In the genomic region with DNA sequence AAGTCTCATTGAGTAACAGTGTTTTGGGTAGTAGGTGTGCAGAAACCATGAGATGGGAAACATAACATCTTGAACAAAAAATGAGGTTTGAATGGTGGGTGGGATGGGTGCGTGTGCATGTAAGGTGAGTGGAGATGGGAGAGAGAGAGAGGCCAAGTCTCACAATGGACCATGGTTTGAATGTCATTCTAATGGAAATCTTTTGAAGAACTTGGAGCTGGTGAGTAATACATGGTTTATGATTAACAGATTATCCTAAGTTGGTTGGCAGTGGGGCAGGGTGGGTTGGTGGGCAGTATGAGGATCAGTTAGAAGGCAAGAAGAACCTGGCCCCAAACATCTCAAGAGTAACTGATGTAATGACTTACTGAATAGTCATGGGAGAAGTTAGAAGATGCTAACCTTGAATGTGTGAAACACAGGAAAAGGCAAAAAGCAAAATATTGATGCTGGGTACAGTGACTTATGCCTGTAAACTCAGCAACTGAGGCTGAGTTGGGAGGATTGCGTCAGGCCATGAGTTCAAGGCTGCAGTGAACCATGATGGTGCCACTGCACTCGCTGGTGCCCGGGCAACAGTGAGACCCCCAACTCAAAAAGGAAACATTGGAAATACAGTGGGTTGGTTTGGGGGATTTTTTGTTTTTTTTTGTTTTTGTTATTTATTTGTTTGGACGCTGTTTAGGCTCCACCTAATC, we compare ENCODE assay signal across 21 cellular contexts. TPM values are rescaled to one million over a fixed set of nuclear protein-coding genes. Genes with fewer than 3 reads are reported as not detected.
A peak's percentile ranks its signal among the peaks of the same experiment; 100 is the strongest.
DNase-seq lines count a peak whose midpoint lies in the region; ATAC-seq and TF ChIP-seq lines count a peak whose summit lies in the region.
"Had no signal": no experiment of that assay in that cellular context is flagged by ENCODE, and none has a peak within 500 bp of the region (broad histone marks: within the 10 kb centered on the region; RNA-seq: fewer than 3 reads in every experiment).

No MANE protein-coding gene starts in this region.

- H3K4me3 Mint-ChIP-seq in activated naive CD4-positive, alpha-beta T cell treated with anti-CD3 and anti-CD28 coated beads, Interleukin-2, amount 10 ng/mL, durations not matched to agents 7 days and 5 days: no peak overlapping the region
- no peak overlapping the region for H3K4me3 Mint-ChIP-seq in stimulated activated naive CD8-positive, alpha-beta T cell treated with anti-CD3 and anti-CD28 coated beads, Interleukin-15, Interleukin-2, amounts not matched to agents 100 ng/mL and 50 ng/mL, for 24 hours

- no peak overlapping the region for H3K14ac ChIP-seq in IMR-90 (replicated peaks; ENCODE audit: low read depth, low read length)

- H4K5ac ChIP-seq in IMR-90 (ENCODE audit: low read depth, low read length): no peak overlapping the region

- H3K56ac ChIP-seq in IMR-90 (ENCODE audit: extremely low read depth, insufficient read depth, low read length): no peak overlapping the region

- no peak overlapping the region for H2BK20ac ChIP-seq in IMR-90 (ENCODE audit: low read depth, low read length)

- BruUV-seq in IMR-90 (replicated peaks; lab: Mats Ljungman, UMichigan): no TSS peak

- peaks cover 2% of the 10 kb centered on the region; the same call in 1 of the 2 replicates for H3K9me1 ChIP-seq in IMR-90 (ENCODE audit: insufficient read depth, low read length)

- H3K4me2 ChIP-seq in IMR-90 (ENCODE audit: low read depth, low read length): no peak overlapping the region

- no peaks in the 10 kb centered on the region for H3K27me3 Mint-ChIP-seq in activated naive CD4-positive, alpha-beta T cell treated with anti-CD3 and anti-CD28 coated beads, Interleukin-2, amount 10 ng/mL, durations not matched to agents 7 days and 5 days
- no peaks in the 10 kb centered on the region for H3K27me3 Mint-ChIP-seq in stimulated activated naive CD8-positive, alpha-beta T cell treated with anti-CD3 and anti-CD28 coated beads, Interleukin-15, Interleukin-2, amounts not matched to agents 100 ng/mL and 50 ng/mL, for 24 hours

- H3K36me3 ChIP-seq in IMR-90 (ENCODE audit: control insufficient read depth, insufficient read depth, low read length): peaks cover 21% of the 10 kb centered on the region

- in situ Hi-C loops in IMR-90 (cut with MboI; ENCODE audit: low sequenced_read_pairs): no loop called here

- 100% methylated on average over 2 of the region's 5 CpGs for WGBS in IMR-90 (ENCODE audit: extremely low coverage in 2 of 2, insufficient read length in 1 of 2), 2 experiments
- 98% methylated on average over 5 of the region's 5 CpGs for whole genome bisulfite sequencing in right cardiac atrium

- H3K27me3 ChIP-seq in IMR-90 (ENCODE audit: control insufficient read depth, insufficient read depth, low read length): no peaks in the 10 kb centered on the region
- no peaks in the 10 kb centered on the region for H3K27me3 ChIP-seq in right cardiac atrium (ENCODE audit: control insufficient read depth, insufficient read depth)
- H3K27me3 ChIP-seq: gastroesophageal sphincter, vagina had no signal

- H2AK5ac ChIP-seq in IMR-90 (ENCODE audit: low read depth, low read length): no peak overlapping the region

- H2AFZ ChIP-seq in IMR-90 (replicated peaks; ENCODE audit: low read length, poor library complexity): no peak overlapping the region
- H2AFZ ChIP-seq: GM23248 had no signal

- CTCF ChIA-PET in activated naive CD4-positive, alpha-beta T cell treated with anti-CD3 and anti-CD28 coated beads, Interleukin-2, amount 10 ng/mL, durations not matched to agents 7 days and 5 days (lab: Charles Lee): no interaction called here
- CTCF ChIA-PET in IMR-90 (lab: Yijun Ruan, JAX): no interaction called here

- no peak overlapping the region for H2AK9ac ChIP-seq in IMR-90 (replicated peaks; ENCODE audit: low read depth, low read length, poor library complexity)

- H3K4me3 ChIP-seq in IMR-90 (ENCODE audit: insufficient read depth, low read depth, low read length): no peak overlapping the region
- H3K4me3 ChIP-seq in right cardiac atrium (ENCODE audit: low read length): no peak overlapping the region
- H3K4me3 ChIP-seq: gastroesophageal sphincter, GM23248, psoas muscle, vagina had no signal

- no peak overlapping the region for H3K27ac ChIP-seq in IMR-90 (ENCODE audit: insufficient read depth, low read length)
- H3K27ac ChIP-seq in right cardiac atrium (ENCODE audit: low read length): no peak overlapping the region
- H3K27ac ChIP-seq: gastroesophageal sphincter, GM23248, psoas muscle, vagina had no signal

- no peak overlapping the region for H2BK120ac ChIP-seq in IMR-90 (ENCODE audit: low read depth, low read length)

- no peaks in the 10 kb centered on the region for H3K9me3 Mint-ChIP-seq in activated naive CD4-positive, alpha-beta T cell treated with anti-CD3 and anti-CD28 coated beads, Interleukin-2, amount 10 ng/mL, durations not matched to agents 7 days and 5 days
- no peaks in the 10 kb centered on the region for H3K9me3 Mint-ChIP-seq in stimulated activated naive CD8-positive, alpha-beta T cell treated with anti-CD3 and anti-CD28 coated beads, Interleukin-15, Interleukin-2, amounts not matched to agents 100 ng/mL and 50 ng/mL, for 24 hours

- TF ChIP-seq CTCF in IMR-90 (conservative IDR thresholded peaks at IDR 0.05; ENCODE audit: low read depth, low read length): no peak

- TF ChIP-seq POLR2A in IMR-90 (IDR thresholded peaks at IDR 0.05; ENCODE audit: low read depth, low read length): no peak

- ATAC-seq in IMR-90 (ENCODE audit: low read depth) (no peak), esophagus mucosa (peak; percentile 13), GM21576 (IDR thresholded peaks at IDR 0.05; ENCODE audit: unreplicated experiment) (no peak), right cardiac atrium (no peak)
- ATAC-seq: gastroesophageal sphincter, psoas muscle had no signal

- intact Hi-C loops in IMR-90 (cut with micrococcal nuclease) (no loop called here), right cardiac atrium (cut with DNase I) (no loop called here)

- no peak overlapping the region for H3K18ac ChIP-seq in IMR-90 (ENCODE audit: low read depth, low read length)

- peak overlapping the region; percentile 53 for H3K27ac Mint-ChIP-seq in activated naive CD4-positive, alpha-beta T cell treated with anti-CD3 and anti-CD28 coated beads, Interleukin-2, amount 10 ng/mL, durations not matched to agents 7 days and 5 days
- H3K27ac Mint-ChIP-seq in stimulated activated naive CD8-positive, alpha-beta T cell treated with anti-CD3 and anti-CD28 coated beads, Interleukin-15, Interleukin-2, amounts not matched to agents 100 ng/mL and 50 ng/mL, for 24 hours: peak overlapping the region; percentile 79

- H3K4ac ChIP-seq in IMR-90 (ENCODE audit: low read depth, low read length): no peak overlapping the region

- TF ChIP-seq RAD21 in IMR-90 (IDR thresholded peaks at IDR 0.05; ENCODE audit: low read length): no peak

- no peak overlapping the region for H3K9ac ChIP-seq in IMR-90 (ENCODE audit: low read depth, low read length)
- H3K9ac ChIP-seq: GM23248 had no signal

- no peak for DNase-seq in activated naive CD4-positive, alpha-beta T cell treated with anti-CD3 and anti-CD28 coated beads, Interleukin-2, amount 10 ng/mL, durations not matched to agents 7 days and 5 days
- no peak for DNase-seq in activated naive CD4-positive, alpha-beta T cell treated with anti-CD3 and anti-CD28 coated beads, Interleukin-2, amount 50 U/mL, for 16 hours
- DNase-seq in IMR-90 (no peak), NCI-H524 (lab: John Stamatoyannopoulos, UW) (no peak), right cardiac atrium (no peak)
- DNase-seq: aorta; central memory CD4-positive, alpha-beta T cell; COR-L47; GM23248; midbrain; NCI-H2107; NCI-H524 treated with DMSO at 0.1 percent for 48 hours; psoas muscle; Right ventricle myocardium superior; stimulated activated CD4-positive, alpha-beta T cell treated with anti-CD3 and anti-CD28 coated beads, Interleukin-4, amount 100 ng/mL, for 24 hours; substantia nigra had no signal

- no peak overlapping the region for H3K23ac ChIP-seq in IMR-90 (ENCODE audit: low read depth, low read length)

- peaks cover 45% of the 10 kb centered on the region for H3K36me3 Mint-ChIP-seq in activated naive CD4-positive, alpha-beta T cell treated with anti-CD3 and anti-CD28 coated beads, Interleukin-2, amount 10 ng/mL, durations not matched to agents 7 days and 5 days
- peaks cover 58% of the 10 kb centered on the region for H3K36me3 Mint-ChIP-seq in stimulated activated naive CD8-positive, alpha-beta T cell treated with anti-CD3 and anti-CD28 coated beads, Interleukin-15, Interleukin-2, amounts not matched to agents 100 ng/mL and 50 ng/mL, for 24 hours (ENCODE audit: low read depth)

- H2BK5ac ChIP-seq in IMR-90 (ENCODE audit: low read depth, low read length, poor library complexity, severe bottlenecking): no peak overlapping the region

- H4K8ac ChIP-seq in IMR-90 (ENCODE audit: low read depth in 2 of 2, low read length in 2 of 2): no peak overlapping the region

- POLR2A ChIA-PET in IMR-90 (lab: Charles Lee; ENCODE audit: unreplicated experiment): no interaction called here

- peaks cover 12 to 26% of the 10 kb centered on the region in 2 experiments for H3K79me1 ChIP-seq in IMR-90 (ENCODE audit: low read depth in 1 of 2, low read length in 2 of 2)

- peaks cover 4% of the 10 kb centered on the region; the same call in 1 of the 2 replicates for H4K20me1 ChIP-seq in IMR-90 (ENCODE audit: insufficient read depth, low read length)

- H3K4me1 Mint-ChIP-seq in activated naive CD4-positive, alpha-beta T cell treated with anti-CD3 and anti-CD28 coated beads, Interleukin-2, amount 10 ng/mL, durations not matched to agents 7 days and 5 days: no peaks in the 10 kb centered on the region
- H3K4me1 Mint-ChIP-seq in stimulated activated naive CD8-positive, alpha-beta T cell treated with anti-CD3 and anti-CD28 coated beads, Interleukin-15, Interleukin-2, amounts not matched to agents 100 ng/mL and 50 ng/mL, for 24 hours (ENCODE audit: low read depth): peaks cover 11% of the 10 kb centered on the region

- no peak overlapping the region for H2BK15ac ChIP-seq in IMR-90 (ENCODE audit: low read depth, low read length)

- no peaks in the 10 kb centered on the region for H3K4me1 ChIP-seq in IMR-90 (ENCODE audit: control insufficient read depth, insufficient read depth, low read length)
- H3K4me1 ChIP-seq in right cardiac atrium (ENCODE audit: control insufficient read depth, insufficient read depth, low read length): no peaks in the 10 kb centered on the region
- H3K4me1 ChIP-seq: gastroesophageal sphincter, psoas muscle, vagina had no signal

- H4K91ac ChIP-seq in IMR-90 (ENCODE audit: insufficient read depth, low read depth, low read length): no peak overlapping the region

- dilution Hi-C loops in IMR-90 (cut with HindIII; ENCODE audit: low sequenced_read_pairs, unreplicated experiment): no loop called here

- H3K9me3 ChIP-seq in IMR-90 (ENCODE audit: control insufficient read depth, insufficient read depth, low read length) (no peaks in the 10 kb centered on the region), right cardiac atrium (ENCODE audit: control insufficient read depth, low read length) (no peaks in the 10 kb centered on the region)
- H3K9me3 ChIP-seq: gastroesophageal sphincter, psoas muscle, vagina had no signal

RNA-seq across cellular contexts. Expression of gene ZNF207, which starts 32.7 kb away (rescaled TPM):
- total RNA-seq in IMR-90 (2012; rRNA removed): 207 and 208 TPM in 2 replicates
- 181 and 199 TPM in 2 replicates for polyA plus RNA-seq in IMR-90 (2012; rRNA removed)
- 63.7 and 95.7 TPM in 2 replicates for polyA plus RNA-seq in IMR-90 (2012; cell fraction: cytosol; rRNA removed)
- 108 and 232 TPM in 2 replicates for polyA plus RNA-seq in IMR-90 (2012; cell fraction: nucleus; rRNA removed; ENCODE audit: low replicate concordance)
- 131 TPM for total RNA-seq in esophagus mucosa
- 10 to 100 TPM; 77.6 to 94.4 (median 80.9) TPM for total RNA-seq in right cardiac atrium
- polyA plus RNA-seq in right cardiac atrium: 54.7 TPM

RNA-seq across cellular contexts. Expression of gene C17orf75, which starts 40.7 kb away (rescaled TPM):
- total RNA-seq in IMR-90 (2012; rRNA removed) (16.1 and 18.3 TPM in 2 replicates), esophagus mucosa (11.6 TPM), right cardiac atrium (10 to 100 TPM; 16.4 to 19.0 (median 16.9) TPM)
- polyA plus RNA-seq in IMR-90 (2012; rRNA removed) (8.2 and 11.5 TPM in 2 replicates), right cardiac atrium (18.0 TPM)
- polyA plus RNA-seq in IMR-90 (2012; cell fraction: cytosol; rRNA removed): 3.7 and 6.5 TPM in 2 replicates
- polyA plus RNA-seq in IMR-90 (2012; cell fraction: nucleus; rRNA removed; ENCODE audit: low replicate concordance): 10.4 and 27.8 TPM in 2 replicates
